In the genomic region with DNA sequence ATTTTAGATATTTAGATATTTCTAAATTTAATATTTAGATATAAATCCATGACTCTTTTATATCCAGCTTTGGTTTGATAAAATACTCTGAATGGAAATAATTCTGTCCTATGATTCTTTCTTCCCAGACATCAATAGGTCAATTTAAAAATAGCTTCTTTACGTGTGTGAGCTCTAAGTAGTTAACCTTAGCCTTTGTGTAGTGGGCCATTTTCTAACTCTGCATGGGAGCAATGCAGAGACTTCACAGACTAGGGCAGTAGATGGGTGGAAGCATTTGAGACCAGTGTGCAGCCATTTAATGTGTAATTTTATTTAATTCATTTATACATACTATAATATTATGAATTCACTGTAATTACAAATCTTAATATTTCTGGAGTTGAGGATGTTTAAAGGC, we compare ENCODE assay signal across 21 cellular contexts.
"Had no signal": no experiment of that assay in that cellular context is flagged by ENCODE, and none has a peak within 500 bp of the region (broad histone marks: within the 10 kb centered on the region; RNA-seq: fewer than 3 reads in every experiment).

No MANE protein-coding gene starts in this region.

- H3K27me3 Mint-ChIP-seq: stimulated activated naive CD8-positive, alpha-beta T cell treated with anti-CD3 and anti-CD28 coated beads, Interleukin-15, amount 100 ng/mL, for 72 hours had no signal

- H3K4me1 ChIP-seq: right atrium auricular region, sigmoid colon, transverse colon had no signal

- H3K36me3 ChIP-seq: ovary, right atrium auricular region, sigmoid colon, thoracic aorta, transverse colon had no signal

- H3K9me3 ChIP-seq: heart left ventricle, ovary, right atrium auricular region, sigmoid colon, thoracic aorta, transverse colon had no signal

- H3K27me3 ChIP-seq: dorsolateral prefrontal cortex, heart left ventricle, ovary, right atrium auricular region, sigmoid colon, transverse colon had no signal

- H3K4me3 Mint-ChIP-seq: nephron progenitor cell; stimulated activated naive B cell treated with anti-CD40 and anti-IgM and Interleukin-4, amounts not matched to agents 10 μg/mL and 1 μg/mL and 100 μg/mL, for 72 hours had no signal

- H3K27ac Mint-ChIP-seq: nephron progenitor cell; stimulated activated naive B cell treated with anti-CD40 and anti-IgM and Interleukin-4, amounts not matched to agents 10 μg/mL and 1 μg/mL and 100 μg/mL, for 72 hours; stimulated activated naive CD8-positive, alpha-beta T cell treated with anti-CD3 and anti-CD28 coated beads, Interleukin-15, amount 100 ng/mL, for 72 hours had no signal

- H3K4me1 Mint-ChIP-seq: stimulated activated naive B cell treated with anti-CD40 and anti-IgM and Interleukin-4, amounts not matched to agents 10 μg/mL and 1 μg/mL and 100 μg/mL, for 72 hours had no signal

- H3K36me3 Mint-ChIP-seq: stimulated activated naive B cell treated with anti-CD40 and anti-IgM and Interleukin-4, amounts not matched to agents 10 μg/mL and 1 μg/mL and 100 μg/mL, for 72 hours had no signal

- DNase-seq: cortex of kidney; dorsolateral prefrontal cortex; effector CD8-positive, alpha-beta T cell; heart left ventricle; hippocampal formation; left colon; left ventricle myocardium superior; mesenchymal stem cell; midbrain; nephron progenitor cell; nucleus accumbens; ovary; sigmoid colon; stimulated activated CD4-positive, alpha-beta T cell treated with anti-CD3 and anti-CD28 coated beads, Interleukin-2, amount 100 ng/mL, for 24 hours; stimulated activated naive B cell treated with anti-CD40 and anti-IgM and Interleukin-4, amounts not matched to agents 10 μg/mL and 1 μg/mL and 100 μg/mL, for 72 hours; stimulated activated naive CD8-positive, alpha-beta T cell treated with anti-CD3 and anti-CD28 coated beads, Interleukin-15, amount 100 ng/mL, for 72 hours; transverse colon had no signal

- H3K4me3 ChIP-seq: dorsolateral prefrontal cortex, heart left ventricle, lung, ovary, right atrium auricular region, sigmoid colon, skin epidermis, thoracic aorta, transverse colon had no signal

- H3K9me3 Mint-ChIP-seq: nephron progenitor cell; stimulated activated naive B cell treated with anti-CD40 and anti-IgM and Interleukin-4, amounts not matched to agents 10 μg/mL and 1 μg/mL and 100 μg/mL, for 72 hours; stimulated activated naive CD8-positive, alpha-beta T cell treated with anti-CD3 and anti-CD28 coated beads, Interleukin-15, amount 100 ng/mL, for 72 hours had no signal

- H3K27ac ChIP-seq: dorsolateral prefrontal cortex, ovary, right atrium auricular region, sigmoid colon, skin epidermis, thoracic aorta, transverse colon had no signal

- ATAC-seq: left colon; left ventricle myocardium superior; stimulated activated naive B cell treated with anti-CD40 and anti-IgM and Interleukin-4, amounts not matched to agents 10 μg/mL and 1 μg/mL and 100 μg/mL, for 72 hours; stimulated activated naive CD8-positive, alpha-beta T cell treated with anti-CD3 and anti-CD28 coated beads, Interleukin-15, amount 100 ng/mL, for 72 hours had no signal
